Comparison of ENCODE assay signal across 12 cellular contexts in the genomic region with DNA sequence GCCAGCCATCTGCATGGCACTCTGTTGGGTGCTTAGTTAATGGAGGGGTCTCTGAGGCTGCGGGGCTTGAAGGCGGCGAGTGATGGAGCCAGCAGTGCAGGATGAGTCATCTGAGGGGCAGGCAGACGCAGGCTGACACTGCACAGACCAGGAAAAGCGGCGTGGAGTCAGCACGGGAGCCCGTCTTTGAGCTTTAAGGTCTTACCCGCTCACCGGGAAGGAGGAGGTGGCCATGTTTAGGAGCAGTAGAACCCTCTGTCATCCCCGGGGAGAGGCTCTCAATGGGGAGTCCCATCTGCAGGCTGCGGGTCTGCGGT. TPM values are rescaled to one million over a fixed set of nuclear protein-coding genes. Genes with fewer than 3 reads are reported as not detected.
DNase-seq lines count a peak whose midpoint lies in the region; ATAC-seq lines count a peak whose summit lies in the region.
"Had no signal": no experiment of that assay in that cellular context is flagged by ENCODE, and none has a peak within 500 bp of the region (broad histone marks: within the 10 kb centered on the region; RNA-seq: fewer than 3 reads in every experiment).

No MANE protein-coding gene starts in this region.

- no peaks in the 10 kb centered on the region for H3K27me3 Mint-ChIP-seq in stimulated activated naive CD8-positive, alpha-beta T cell treated with anti-CD3 and anti-CD28 coated beads, Interleukin-15, amount 100 ng/mL, for 72 hours
- no peaks in the 10 kb centered on the region for H3K27me3 Mint-ChIP-seq in stimulated activated memory B cell treated with anti-CD40 and anti-IgM and Interleukin-4, amounts not matched to agents 10 μg/mL and 1 μg/mL and 100 μg/mL, for 72 hours

- H3K9ac ChIP-seq in muscle layer of colon (ENCODE audit: low read length), result no peak overlapping the region

- H3K27ac Mint-ChIP-seq in stimulated activated naive CD8-positive, alpha-beta T cell treated with anti-CD3 and anti-CD28 coated beads, Interleukin-15, amount 100 ng/mL, for 72 hours, result no peak overlapping the region
- no peak overlapping the region for H3K27ac Mint-ChIP-seq in stimulated activated memory B cell treated with anti-CD40 and anti-IgM and Interleukin-4, amounts not matched to agents 10 μg/mL and 1 μg/mL and 100 μg/mL, for 72 hours

- no peaks in the 10 kb centered on the region for H3K9me3 Mint-ChIP-seq in stimulated activated naive CD8-positive, alpha-beta T cell treated with anti-CD3 and anti-CD28 coated beads, Interleukin-15, amount 100 ng/mL, for 72 hours
- no peaks in the 10 kb centered on the region for H3K9me3 Mint-ChIP-seq in stimulated activated memory B cell treated with anti-CD40 and anti-IgM and Interleukin-4, amounts not matched to agents 10 μg/mL and 1 μg/mL and 100 μg/mL, for 72 hours

- peaks cover 47% of the 10 kb centered on the region for H3K36me3 Mint-ChIP-seq in stimulated activated memory B cell treated with anti-CD40 and anti-IgM and Interleukin-4, amounts not matched to agents 10 μg/mL and 1 μg/mL and 100 μg/mL, for 72 hours

- no peak overlapping the region for H3K4me3 Mint-ChIP-seq in stimulated activated naive CD8-positive, alpha-beta T cell treated with anti-CD3 and anti-CD28 coated beads, Interleukin-15, amount 100 ng/mL, for 72 hours
- no peak overlapping the region for H3K4me3 Mint-ChIP-seq in stimulated activated memory B cell treated with anti-CD40 and anti-IgM and Interleukin-4, amounts not matched to agents 10 μg/mL and 1 μg/mL and 100 μg/mL, for 72 hours

- peaks cover 55% of the 10 kb centered on the region for H3K4me1 ChIP-seq in muscle layer of colon (ENCODE audit: insufficient read depth, low read length)

- H3K4me3 ChIP-seq in muscle layer of colon (ENCODE audit: low read depth in 1 of 2, low read length in 2 of 2), result peak overlapping the region; percentile 14 to 36
- H3K4me3 ChIP-seq: upper lobe of left lung had no signal

- H3K27ac ChIP-seq in muscle layer of colon (ENCODE audit: low read depth, low read length), result peak overlapping the region; percentile 88
- H3K27ac ChIP-seq: upper lobe of left lung had no signal

- ATAC-seq in stimulated activated naive CD8-positive, alpha-beta T cell treated with anti-CD3 and anti-CD28 coated beads, Interleukin-15, amount 100 ng/mL, for 72 hours, result peak; percentile 9
- no peak for ATAC-seq in stimulated activated naive CD8-positive, alpha-beta T cell treated with anti-CD3 and anti-CD28 coated beads, Interleukin-15, Interleukin-2, amounts not matched to agents 100 U/mL and 50 U/mL, for 24 hours
- peak; percentile 55 for ATAC-seq in esophagus mucosa
- ATAC-seq in stimulated activated memory B cell treated with anti-CD40 and anti-IgM and Interleukin-4, amounts not matched to agents 10 μg/mL and 1 μg/mL and 100 μg/mL, for 72 hours, result no peak

- peaks cover 60% of the 10 kb centered on the region for H3K4me1 Mint-ChIP-seq in stimulated activated naive CD8-positive, alpha-beta T cell treated with anti-CD3 and anti-CD28 coated beads, Interleukin-15, amount 100 ng/mL, for 72 hours
- H3K4me1 Mint-ChIP-seq in stimulated activated memory B cell treated with anti-CD40 and anti-IgM and Interleukin-4, amounts not matched to agents 10 μg/mL and 1 μg/mL and 100 μg/mL, for 72 hours, result peaks cover 22% of the 10 kb centered on the region

- peaks cover 27% of the 10 kb centered on the region for H3K36me3 ChIP-seq in muscle layer of colon (ENCODE audit: insufficient read depth, low read length)

- DNase-seq in stimulated activated naive CD8-positive, alpha-beta T cell treated with anti-CD3 and anti-CD28 coated beads, Interleukin-15, amount 100 ng/mL, for 72 hours, result no peak
- DNase-seq in stimulated activated naive CD8-positive, alpha-beta T cell treated with anti-CD3 and anti-CD28 coated beads, Interleukin-15, Interleukin-2, amounts not matched to agents 100 U/mL and 50 U/mL, for 24 hours, result no peak
- DNase-seq in DMS 273 (lab: John Stamatoyannopoulos, UW; ENCODE audit: unreplicated experiment), result no peak
- DNase-seq in HuH-7 (ENCODE audit: low spot score), result no peak
- DNase-seq in kidney glomerular epithelial cell (lab: John Stamatoyannopoulos, UW), result no peak
- DNase-seq: activated CD4-positive, alpha-beta T cell treated with anti-CD3 and anti-CD28 coated beads for 4 hours; cerebellar nuclear complex; IMR-90; upper lobe of left lung had no signal

- H3K9me3 ChIP-seq in muscle layer of colon (ENCODE audit: low read length), result no peaks in the 10 kb centered on the region
- H3K9me3 ChIP-seq: upper lobe of left lung had no signal

- no peaks in the 10 kb centered on the region for H3K27me3 ChIP-seq in muscle layer of colon (ENCODE audit: control insufficient read depth in 1 of 2, insufficient read depth in 2 of 2, low read length in 2 of 2)
- H3K27me3 ChIP-seq: upper lobe of left lung had no signal

RNA-seq across cellular contexts. Expression of a gene that starts 13.1 kb away (rescaled TPM):
- total RNA-seq in esophagus mucosa, result 21.4 TPM

Comparison
In these comparisons a context has a peak if more than half of its experiments do, and no peak if none do; other contexts are left out.
1. ATAC-seq: peak in stimulated activated naive CD8-positive, alpha-beta T cell treated with anti-CD3 and anti-CD28 coated beads, Interleukin-15, amount 100 ng/mL, for 72 hours (single experiment) and esophagus mucosa (single experiment); none in stimulated activated naive CD8-positive, alpha-beta T cell treated with anti-CD3 and anti-CD28 coated beads, Interleukin-15, Interleukin-2, amounts not matched to agents 100 U/mL and 50 U/mL, for 24 hours (single experiment) and stimulated activated memory B cell treated with anti-CD40 and anti-IgM and Interleukin-4, amounts not matched to agents 10 μg/mL and 1 μg/mL and 100 μg/mL, for 72 hours (single experiment).